Comparison of ENCODE assay signal across 8 cellular contexts in genomic region chrX:44175455-44175854, GRCh38.
"Had no signal": no experiment of that assay in that cellular context is flagged by ENCODE, and none has a peak within 500 bp of the region (broad histone marks: within the 10 kb centered on the region; RNA-seq: fewer than 3 reads in every experiment).

No MANE protein-coding gene starts in this region.

- H3K4me1 ChIP-seq: HAP-1 had no signal

- H3K36me3 ChIP-seq: HAP-1 had no signal

- H3K4me3 Mint-ChIP-seq: GM23338, H9, HFFc6 had no signal

- H3K9me3 ChIP-seq: HAP-1 had no signal

- H3K27ac Mint-ChIP-seq: GM23338, H9, HFFc6 had no signal

- H3K9me3 Mint-ChIP-seq: GM23338, HFFc6 had no signal

- DNase-seq: GM23248, GOT3, H7, H9, HCEC 1CT, HFFc6 had no signal

- H3K4me1 Mint-ChIP-seq: GM23338, H9 had no signal

- H3K4me3 ChIP-seq: GM23248, GM23338, HAP-1 had no signal

- H3K27ac ChIP-seq: GM23248 had no signal
